14 cellular contexts compared by ENCODE assay signal in the genomic region with DNA sequence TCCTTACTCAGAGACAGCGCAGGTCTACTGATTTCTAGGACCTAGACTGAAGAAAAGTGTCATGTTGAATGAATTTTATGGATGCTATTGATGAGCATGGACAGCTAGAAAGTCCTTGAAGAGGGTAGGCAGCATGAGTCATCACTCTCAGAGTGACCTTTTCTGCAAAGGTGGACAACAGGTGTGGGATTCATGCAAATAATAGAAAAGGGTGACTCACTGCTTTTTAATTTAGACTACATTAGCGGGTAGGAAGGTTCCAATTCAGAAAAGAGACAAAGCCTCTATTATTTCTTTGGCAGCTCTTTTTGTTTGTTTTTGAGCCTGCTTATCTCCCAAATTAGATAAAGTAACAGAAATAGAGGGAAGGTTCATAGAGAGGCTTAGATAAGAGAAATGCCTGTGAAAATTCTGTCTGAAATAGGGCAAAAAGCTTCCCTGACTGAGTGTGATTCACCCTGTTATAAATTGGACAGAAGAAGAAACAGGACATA.
A peak's percentile ranks its signal among the peaks of the same experiment; 100 is the strongest.
DNase-seq lines count a peak whose midpoint lies in the region; ATAC-seq, FAIRE-seq and TF ChIP-seq lines count a peak whose summit lies in the region.
"Had no signal": no experiment of that assay in that cellular context is flagged by ENCODE, and none has a peak within 500 bp of the region (broad histone marks: within the 10 kb centered on the region; RNA-seq: fewer than 3 reads in every experiment).

No MANE protein-coding gene starts in this region.

- no peaks in the 10 kb centered on the region for H3K36me3 ChIP-seq in SK-N-SH (replicated peaks in 1 of 2; ENCODE audit: control insufficient read depth in 1 of 2, insufficient read depth in 2 of 2, low read length in 1 of 2)
- no peaks in the 10 kb centered on the region for H3K36me3 ChIP-seq in right lobe of liver
- H3K36me3 ChIP-seq: neutrophil had no signal

- no peaks in the 10 kb centered on the region for H4K20me1 ChIP-seq in SK-N-SH (ENCODE audit: insufficient read depth)

- TF ChIP-seq CTCF in A549 (IDR thresholded peaks at IDR 0.05) (no peak), SK-N-SH (IDR thresholded peaks at IDR 0.05) (no peak), right lobe of liver (IDR thresholded peaks at IDR 0.05) (no peak)

- ATAC-seq in A549 (no peak), right lobe of liver (peak in 3 of 4 donors; percentile 37 to 83 (median 62)), GM21447 (IDR thresholded peaks at IDR 0.05; ENCODE audit: unreplicated experiment) (no peak)
- ATAC-seq in activated CD4-positive, CD25-positive, alpha-beta regulatory T cell treated with anti-CD3 and anti-CD28 coated beads, Interleukin-2, amount 50 U/mL, for 24 hours: no peak

- H3K4me2 ChIP-seq in A549 (peak overlapping the region; percentile 49; the same call in 1 of the 3 replicates), SK-N-SH (peak overlapping the region; percentile 70)

- H3K27ac ChIP-seq in A549 (no peak overlapping the region), SK-N-SH (ENCODE audit: low read depth in 2 of 2, low read length in 1 of 2) (peak overlapping the region; percentile 64 to 89; a peak in 3 of 4 replicates), right lobe of liver (no peak overlapping the region)
- H3K27ac ChIP-seq: neutrophil had no signal

- no peaks in the 10 kb centered on the region for H3K9me2 ChIP-seq in SK-N-SH

- no peak for TF ChIP-seq RAD21 in A549 (conservative IDR thresholded peaks at IDR 0.05 in 1 of 2, IDR thresholded peaks at IDR 0.05 in 1 of 2)
- TF ChIP-seq RAD21 in SK-N-SH (IDR thresholded peaks at IDR 0.05; ENCODE audit: low read length): no peak

- H3K9me3 ChIP-seq in A549: no peaks in the 10 kb centered on the region
- no peaks in the 10 kb centered on the region for H3K9me3 ChIP-seq in SK-N-SH
- H3K9me3 ChIP-seq in right lobe of liver: no peaks in the 10 kb centered on the region
- H3K9me3 ChIP-seq: neutrophil had no signal

- H3K4me3 ChIP-seq in A549: no peak overlapping the region
- peak overlapping the region; percentile 27 to 38; a peak in 2 of 4 replicates for H3K4me3 ChIP-seq in SK-N-SH (ENCODE audit: low read depth in 2 of 2, low read length in 1 of 2)
- H3K4me3 ChIP-seq in right lobe of liver: no peak overlapping the region

- H3K79me2 ChIP-seq in SK-N-SH (ENCODE audit: insufficient read depth): no peaks in the 10 kb centered on the region

- FAIRE-seq in A549 (lab: Jason Lieb, UNC): no peak

- peak overlapping the region; percentile 37; the same call in 1 of the 2 replicates for H2AFZ ChIP-seq in SK-N-SH (ENCODE audit: low read depth)

- TF ChIP-seq POLR2A in A549 (IDR thresholded peaks at IDR 0.05; ENCODE audit: low read length): no peak
- no peak for TF ChIP-seq POLR2A in right lobe of liver (IDR thresholded peaks at IDR 0.05)

- H3K4me1 ChIP-seq in A549: peaks cover 3% of the 10 kb centered on the region; the same call in 1 of the 3 replicates
- peaks cover 4 to 26% of the 10 kb centered on the region in 2 experiments; a peak in 2 of 4 replicates for H3K4me1 ChIP-seq in SK-N-SH (ENCODE audit: control insufficient read depth in 1 of 2, insufficient read depth in 2 of 2, low read depth in 1 of 2, low read length in 1 of 2)
- peaks cover 0 to 21% (median 7%) of the 10 kb centered on the region in 4 donors for H3K4me1 ChIP-seq in right lobe of liver

- TF ChIP-seq EP300 in A549 (IDR thresholded peaks at IDR 0.05) (no peak), SK-N-SH (IDR thresholded peaks at IDR 0.05; ENCODE audit: borderline replicate concordance in 1 of 2, low read depth in 1 of 2, low read length in 1 of 2) (peak; percentile 11 to 23; a peak in 2 of 4 replicates)

- intact Hi-C loops in right lobe of liver (cut with DNase I): no loop called here

- POLR2A ChIA-PET in A549 (lab: Yijun Ruan, JAX): no interaction called here
- POLR2A ChIA-PET in SK-N-SH (lab: Yijun Ruan, JAX): no interaction called here

- H3K9ac ChIP-seq in SK-N-SH: peak overlapping the region; percentile 56; the same call in 1 of the 2 replicates

- H3F3A ChIP-seq in SK-N-SH (replicated peaks; ENCODE audit: insufficient read depth): peaks cover 23% of the 10 kb centered on the region

- no peaks in the 10 kb centered on the region for H3K27me3 ChIP-seq in SK-N-SH (ENCODE audit: insufficient read depth)
- no peaks in the 10 kb centered on the region for H3K27me3 ChIP-seq in right lobe of liver
- H3K27me3 ChIP-seq: neutrophil had no signal

- WGBS in A549 (ENCODE audit: missing lambda C conversion rate): 27% methylated on average over 2 of the region's 2 CpGs
- 49% methylated on average over 2 of the region's 2 CpGs for WGBS in SK-N-SH (ENCODE audit: low lambda C conversion rate)
- WGBS in right lobe of liver (ENCODE audit: insufficient coverage, low coverage, low lambda C conversion rate, missing lambda C conversion rate): 42% methylated on average over 2 of the region's 2 CpGs

- CTCF ChIA-PET in A549 (lab: Yijun Ruan, JAX) (no interaction called here), SK-N-SH (lab: Yijun Ruan, JAX) (interaction anchor here (1.0 kb wide), 1 partner anchor 15 kb away, joined by 3 read pairs; no protein-coding TSS in a partner anchor)

- DNase-seq in A549 (ENCODE audit: low read depth in 1 of 2, low spot score in 1 of 2) (no peak), NCI-H1048 (lab: John Stamatoyannopoulos, UW) (peak; percentile 33), SK-N-SH (no peak), right lobe of liver (no peak), GF-D8 (lab: John Stamatoyannopoulos, UW) (no peak), NCI-H446 (lab: John Stamatoyannopoulos, UW) (no peak)
- DNase-seq: activated CD4-positive, alpha-beta T cell treated with anti-CD3 and anti-CD28 coated beads, Interleukin-2, amount 10 ng/mL, durations not matched to agents 24 days and 14 days; activated effector memory CD4-positive, alpha-beta T cell treated with Interleukin-2 at 50 U/mL for 16 hours; kidney glomerular epithelial cell; NCI-H446 treated with DMSO at 0.1 percent for 48 hours; stimulated activated naive CD4-positive, alpha-beta T cell had no signal

TF ChIP-seq in A549, 52 proteins besides CTCF, POLR2A, EP300 and RAD21:
- TF ChIP-seq ZSCAN20 (CRISPR knock-in tag; IDR thresholded peaks at IDR 0.05) (no peak), FOSL2 (IDR thresholded peaks at IDR 0.05) (no peak), FOSL2 (CRISPR knock-in tag; IDR thresholded peaks at IDR 0.05) (peak; percentile 32; the same call in 1 of the 2 replicates)

TF ChIP-seq in SK-N-SH, 30 proteins besides CTCF, POLR2A, EP300 and RAD21 (continues in another document):
- TF ChIP-seq TCF12 (IDR thresholded peaks at IDR 0.05) (peak; percentile 73), FOXM1 (IDR thresholded peaks at IDR 0.05; ENCODE audit: low read depth) (no peak), RCOR1 (IDR thresholded peaks at IDR 0.05; ENCODE audit: low read length) (no peak), POLR2AphosphoS5 (IDR thresholded peaks at IDR 0.05; ENCODE audit: low read depth, low read length) (no peak), TEAD4 (IDR thresholded peaks at IDR 0.05; ENCODE audit: borderline replicate concordance, insufficient read depth) (peak; percentile 11; the same call in 1 of the 2 replicates), RXRA (IDR thresholded peaks at IDR 0.05; ENCODE audit: borderline replicate concordance, low read depth) (peak; percentile 17; the same call in 1 of the 2 replicates), FOSL2 (IDR thresholded peaks at IDR 0.05; ENCODE audit: borderline replicate concordance, low read depth) (peak; percentile 58; the same call in 1 of the 2 replicates), NRF1 (IDR thresholded peaks at IDR 0.05; ENCODE audit: low read depth, low read length) (no peak), CHD2 (IDR thresholded peaks at IDR 0.05; ENCODE audit: low read length, partially characterized antibody) (peak; percentile 20), GABPA (IDR thresholded peaks at IDR 0.05; ENCODE audit: low read depth) (no peak), MEF2A (IDR thresholded peaks at IDR 0.05; ENCODE audit: borderline replicate concordance, low read depth) (no peak)
- TF ChIP-seq, protein P1, sequence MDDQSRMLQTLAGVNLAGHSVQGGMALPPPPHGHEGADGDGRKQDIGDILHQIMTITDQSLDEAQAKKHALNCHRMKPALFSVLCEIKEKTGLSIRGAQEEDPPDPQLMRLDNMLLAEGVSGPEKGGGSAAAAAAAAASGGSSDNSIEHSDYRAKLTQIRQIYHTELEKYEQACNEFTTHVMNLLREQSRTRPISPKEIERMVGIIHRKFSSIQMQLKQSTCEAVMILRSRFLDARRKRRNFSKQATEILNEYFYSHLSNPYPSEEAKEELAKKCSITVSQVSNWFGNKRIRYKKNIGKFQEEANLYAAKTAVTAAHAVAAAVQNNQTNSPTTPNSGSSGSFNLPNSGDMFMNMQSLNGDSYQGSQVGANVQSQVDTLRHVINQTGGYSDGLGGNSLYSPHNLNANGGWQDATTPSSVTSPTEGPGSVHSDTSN (IDR thresholded peaks at IDR 0.05): peak; percentile 88
- TF ChIP-seq, protein P2, sequence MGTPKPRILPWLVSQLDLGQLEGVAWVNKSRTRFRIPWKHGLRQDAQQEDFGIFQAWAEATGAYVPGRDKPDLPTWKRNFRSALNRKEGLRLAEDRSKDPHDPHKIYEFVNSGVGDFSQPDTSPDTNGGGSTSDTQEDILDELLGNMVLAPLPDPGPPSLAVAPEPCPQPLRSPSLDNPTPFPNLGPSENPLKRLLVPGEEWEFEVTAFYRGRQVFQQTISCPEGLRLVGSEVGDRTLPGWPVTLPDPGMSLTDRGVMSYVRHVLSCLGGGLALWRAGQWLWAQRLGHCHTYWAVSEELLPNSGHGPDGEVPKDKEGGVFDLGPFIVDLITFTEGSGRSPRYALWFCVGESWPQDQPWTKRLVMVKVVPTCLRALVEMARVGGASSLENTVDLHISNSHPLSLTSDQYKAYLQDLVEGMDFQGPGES (IDR thresholded peaks at IDR 0.05; ENCODE audit: low read depth, low read length): no peak

Comparison
In these comparisons a context has a peak if more than half of its experiments do, and no peak if none do; other contexts are left out.
1. ATAC-seq: peak in right lobe of liver (3 of 4); none in A549 (0 of 2), activated CD4-positive, CD25-positive, alpha-beta regulatory T cell treated with anti-CD3 and anti-CD28 coated beads, Interleukin-2, amount 50 U/mL, for 24 hours (0 of 2) and GM21447 (single experiment).
2. H3K27ac ChIP-seq: peak in SK-N-SH (2 of 2); none in A549 (0 of 2) and right lobe of liver (0 of 3).
3. H3K4me3 ChIP-seq: peak in SK-N-SH (2 of 2); none in A549 (single experiment) and right lobe of liver (0 of 3).